ENCODE assay signal across 14 cellular contexts in the genomic region with DNA sequence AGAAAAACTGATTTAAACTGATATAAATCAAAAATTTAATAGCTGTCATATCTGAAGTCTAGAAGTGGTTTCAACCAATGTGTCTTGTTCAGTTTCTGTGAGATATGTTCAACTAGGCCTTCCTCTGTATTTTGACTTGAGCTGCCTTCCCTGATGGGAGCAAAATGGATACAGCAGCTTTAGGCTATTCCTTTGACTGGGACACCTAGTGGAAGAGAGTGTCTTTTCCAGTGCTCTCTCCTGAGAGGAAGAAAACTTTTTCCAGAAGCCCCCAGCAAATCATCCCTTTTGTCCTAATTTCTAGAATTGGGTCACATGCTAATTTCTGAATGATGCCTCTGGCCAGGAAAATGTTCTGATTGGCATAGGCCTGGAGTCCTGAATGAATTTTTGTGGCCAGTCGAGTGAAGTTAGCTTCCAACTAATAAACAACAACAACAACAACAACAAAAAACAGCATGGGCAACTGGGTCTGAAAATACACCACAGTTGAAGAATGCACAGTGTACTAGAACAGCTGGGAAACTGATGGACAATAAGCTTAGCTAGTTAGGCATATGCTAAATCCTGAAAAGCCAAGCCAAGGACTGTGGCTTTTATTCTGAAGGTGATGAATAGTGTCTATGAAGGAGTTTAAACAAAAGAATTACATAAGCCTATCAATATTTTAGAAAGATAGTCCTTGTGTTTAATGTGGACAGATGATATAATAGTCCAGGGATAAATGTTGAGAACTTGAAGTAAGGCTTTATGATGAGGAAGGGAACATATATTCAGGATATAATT.
A peak's percentile ranks its signal among the peaks of the same experiment; 100 is the strongest.
DNase-seq lines count a peak whose midpoint lies in the region; ATAC-seq and TF ChIP-seq lines count a peak whose summit lies in the region.
"Had no signal": no experiment of that assay in that cellular context is flagged by ENCODE, and none has a peak within 500 bp of the region (broad histone marks: within the 10 kb centered on the region; RNA-seq: fewer than 3 reads in every experiment).

No MANE protein-coding gene starts in this region.

- H3K4me1 ChIP-seq in OCI-LY7 (ENCODE audit: insufficient read depth, low read length, poor library complexity, severe bottlenecking) = no peaks in the 10 kb centered on the region
- H3K4me1 ChIP-seq: HAP-1, SJSA1 had no signal

- no peak overlapping the region for H3K4me3 ChIP-seq in brain microvascular endothelial cell (ENCODE audit: low read depth, low read length)
- no peak overlapping the region for H3K4me3 ChIP-seq in OCI-LY7 (ENCODE audit: low read depth, low read length, poor library complexity, severe bottlenecking)
- H3K4me3 ChIP-seq: HAP-1, SJSA1 had no signal

- H3K36me3 ChIP-seq in brain microvascular endothelial cell (replicated peaks) = no peaks in the 10 kb centered on the region
- no peaks in the 10 kb centered on the region for H3K36me3 ChIP-seq in OCI-LY7 (ENCODE audit: insufficient read depth, low read length)
- H3K36me3 ChIP-seq: HAP-1, SJSA1 had no signal

- no peaks in the 10 kb centered on the region for H3K79me2 ChIP-seq in OCI-LY7 (ENCODE audit: insufficient read depth, low read depth, low read length)

- CTCF ChIA-PET in OCI-LY7 (lab: Charles Lee; ENCODE audit: unreplicated experiment) = no interaction called here

- in situ Hi-C loops in brain microvascular endothelial cell (cut with HindIII; ENCODE audit: low pct_ligation_motif_present, low sequenced_read_pairs) = no loop called here

- ATAC-seq in HG03442 (IDR thresholded peaks at IDR 0.05; ENCODE audit: unreplicated experiment) (no peak), GM21367 (IDR thresholded peaks at IDR 0.05; ENCODE audit: unreplicated experiment) (no peak)

- H3K4me2 ChIP-seq in OCI-LY7 (ENCODE audit: low read length) = no peak overlapping the region

- H4K20me1 ChIP-seq in OCI-LY7 (ENCODE audit: insufficient read depth, low read length) = no peaks in the 10 kb centered on the region

- peak; percentile 8 for DNase-seq in NCI-H69 (lab: John Stamatoyannopoulos, UW)
- DNase-seq in brain microvascular endothelial cell = no peak
- peak; percentile 22 for DNase-seq in iPS-NIHi7 (ENCODE audit: extremely low spot score)
- no peak for DNase-seq in kidney glomerular epithelial cell (lab: John Stamatoyannopoulos, UW)
- DNase-seq in OCI-LY7 (ENCODE audit: low spot score) = no peak
- DNase-seq: EL, NCI-H187, NCI-H345, NCI-H526 had no signal

- H3K9me3 ChIP-seq in OCI-LY7 (ENCODE audit: low read length) = no peaks in the 10 kb centered on the region
- H3K9me3 ChIP-seq: HAP-1, SJSA1 had no signal

- no peaks in the 10 kb centered on the region for H3K27me3 ChIP-seq in brain microvascular endothelial cell (replicated peaks)
- H3K27me3 ChIP-seq: SJSA1 had no signal

- no peak overlapping the region for H2AFZ ChIP-seq in OCI-LY7 (ENCODE audit: low read length)

- H3K27ac ChIP-seq in C4-2B = no peak overlapping the region
- H3K27ac ChIP-seq in brain microvascular endothelial cell = no peak overlapping the region
- H3K27ac ChIP-seq in OCI-LY7 (ENCODE audit: low read depth, low read length, poor library complexity, severe bottlenecking) = no peak overlapping the region
- H3K27ac ChIP-seq: SJSA1 had no signal

- POLR2A ChIA-PET in OCI-LY7 (lab: Charles Lee) = no interaction called here

- H3K9me2 ChIP-seq in OCI-LY7 (ENCODE audit: insufficient read depth, low read length) = no peaks in the 10 kb centered on the region

- peak; percentile 11; the same call in 1 of the 2 replicates for TF ChIP-seq CTCF in C4-2B (conservative IDR thresholded peaks at IDR 0.05)
- TF ChIP-seq CTCF in brain microvascular endothelial cell (IDR thresholded peaks at IDR 0.05; ENCODE audit: low read depth, low read length, missing control alignments) = peak; percentile 20
- TF ChIP-seq CTCF in OCI-LY7 (conservative IDR thresholded peaks at IDR 0.05; ENCODE audit: low read length) = no peak

- intact Hi-C loops in OCI-LY7 (cut with micrococcal nuclease; ENCODE audit: unreplicated experiment) = no loop called here

- no TSS peak for BruUV-seq in OCI-LY7 (replicated peaks; lab: Mats Ljungman, UMichigan)

Comparison
In these comparisons a context has a peak if more than half of its experiments do, and no peak if none do; other contexts are left out.
1. DNase-seq: peak in NCI-H69 (single experiment) and iPS-NIHi7 (single experiment); none in brain microvascular endothelial cell (single experiment), kidney glomerular epithelial cell (single experiment) and OCI-LY7 (single experiment).